Comparison of ENCODE assay signal across 19 cellular contexts in genomic region chr3:171427771-171428320, GRCh38. TPM values are rescaled to one million over a fixed set of nuclear protein-coding genes. Genes with fewer than 3 reads are reported as not detected.
DNase-seq lines count a peak whose midpoint lies in the region; ATAC-seq and TF ChIP-seq lines count a peak whose summit lies in the region.
"Had no signal": no experiment of that assay in that cellular context is flagged by ENCODE, and none has a peak within 500 bp of the region (broad histone marks: within the 10 kb centered on the region; RNA-seq: fewer than 3 reads in every experiment).

No MANE protein-coding gene starts in this region.

- H3K23ac ChIP-seq in mesendoderm (ENCODE audit: low read length) = no peak overlapping the region

- H2AFZ ChIP-seq in Loucy (ENCODE audit: low read length) (no peak overlapping the region), hepatocyte (no peak overlapping the region)

- H3K27me3 ChIP-seq in Loucy (ENCODE audit: insufficient read depth, low read length, poor library complexity, severe bottlenecking) (no peaks in the 10 kb centered on the region), hepatocyte (no peaks in the 10 kb centered on the region), mesendoderm (ENCODE audit: insufficient read depth, low read length, poor library complexity) (no peaks in the 10 kb centered on the region)
- H3K27me3 ChIP-seq: BE2C had no signal

- peak overlapping the region; percentile 12 for H3K27ac ChIP-seq in hepatocyte
- H3K27ac ChIP-seq in mesendoderm (ENCODE audit: low read depth, low read length) = no peak overlapping the region

- ATAC-seq in GM21825 (IDR thresholded peaks at IDR 0.05; ENCODE audit: unreplicated experiment) = no peak
- ATAC-seq in GM19452 (IDR thresholded peaks at IDR 0.05; ENCODE audit: unreplicated experiment) = no peak
- ATAC-seq: PC-3 had no signal

- WGBS in hepatocyte (ENCODE audit: low lambda C conversion rate, missing lambda C conversion rate) = 78% methylated on average over 4 of the region's 4 CpGs
- WGBS in mesendoderm (ENCODE audit: extremely low coverage, insufficient coverage, low lambda C conversion rate) = no CpG with 5 or more reads among the region's 4 CpGs

- H4K5ac ChIP-seq in mesendoderm (ENCODE audit: low read length) = no peak overlapping the region

- peak overlapping the region; percentile 61 for H2BK15ac ChIP-seq in mesendoderm (replicated peaks; ENCODE audit: low read depth)

- peak overlapping the region; percentile 37 for H3K4ac ChIP-seq in mesendoderm (ENCODE audit: low read depth, low read length)

- peaks cover 7% of the 10 kb centered on the region for H3K4me1 Mint-ChIP-seq in activated T-helper 2 cell treated with anti-CD3 and anti-CD28 coated beads, Interferon-gamma antibody, Interleukin-2, Interleukin-4, amounts not matched to agents 10 μg/mL and 5 μg/mL and 100 μg/mL, durations not matched to agents 14 hours and 24 hours and 36 hours (ENCODE audit: low read depth)

- H3K56ac ChIP-seq in mesendoderm (ENCODE audit: low read length) = peak overlapping the region; percentile 25

- H3K27ac Mint-ChIP-seq in activated T-helper 2 cell treated with anti-CD3 and anti-CD28 coated beads, Interferon-gamma antibody, Interleukin-2, Interleukin-4, amounts not matched to agents 10 μg/mL and 5 μg/mL and 100 μg/mL, durations not matched to agents 14 hours and 24 hours and 36 hours = no peak overlapping the region
- H3K27ac Mint-ChIP-seq: CD4-positive, CD25-positive, alpha-beta regulatory T cell had no signal

- H4K20me1 ChIP-seq in Loucy (ENCODE audit: insufficient read depth, low read length, poor library complexity, severe bottlenecking) = no peaks in the 10 kb centered on the region
- H4K20me1 ChIP-seq in hepatocyte (ENCODE audit: insufficient read depth, poor library complexity, severe bottlenecking) = peaks cover 4% of the 10 kb centered on the region

- H3K4me1 ChIP-seq in Loucy (ENCODE audit: insufficient read depth, low read length, poor library complexity, severe bottlenecking) (peaks cover 43% of the 10 kb centered on the region), hepatocyte (ENCODE audit: insufficient read depth) (no peaks in the 10 kb centered on the region), mesendoderm (ENCODE audit: control insufficient read depth, low read depth, low read length) (peaks cover 23% of the 10 kb centered on the region)

- peaks cover 15% of the 10 kb centered on the region; the same call in 1 of the 2 replicates for H3F3A ChIP-seq in Loucy (ENCODE audit: low read depth)

- no peak overlapping the region for H3K4me3 Mint-ChIP-seq in activated T-helper 2 cell treated with anti-CD3 and anti-CD28 coated beads, Interferon-gamma antibody, Interleukin-2, Interleukin-4, amounts not matched to agents 10 μg/mL and 5 μg/mL and 100 μg/mL, durations not matched to agents 14 hours and 24 hours and 36 hours (ENCODE audit: low read depth)
- H3K4me3 Mint-ChIP-seq: CD4-positive, CD25-positive, alpha-beta regulatory T cell had no signal

- peak overlapping the region; percentile 65 for H2BK120ac ChIP-seq in mesendoderm (ENCODE audit: low read depth, low read length)

- peaks cover 23% of the 10 kb centered on the region for H3K36me3 Mint-ChIP-seq in activated T-helper 2 cell treated with anti-CD3 and anti-CD28 coated beads, Interferon-gamma antibody, Interleukin-2, Interleukin-4, amounts not matched to agents 10 μg/mL and 5 μg/mL and 100 μg/mL, durations not matched to agents 14 hours and 24 hours and 36 hours (ENCODE audit: low read depth)

- no peak overlapping the region for H2AK5ac ChIP-seq in mesendoderm (ENCODE audit: low read length)

- H3K9me3 ChIP-seq in Loucy (ENCODE audit: insufficient read depth, low read depth, low read length) (no peaks in the 10 kb centered on the region; the same call in 1 of the 2 replicates), hepatocyte (ENCODE audit: low read depth) (no peaks in the 10 kb centered on the region)
- H3K9me3 ChIP-seq: BE2C, HAP-1 had no signal

- intact Hi-C loops in activated T-helper 2 cell treated with anti-CD3 and anti-CD28 coated beads, Interferon-gamma antibody, Interleukin-2, Interleukin-4, amounts not matched to agents 10 μg/mL and 5 μg/mL and 100 μg/mL, durations not matched to agents 14 hours and 24 hours and 36 hours (cut with micrococcal nuclease) = no loop called here

- no peaks in the 10 kb centered on the region for H3K79me1 ChIP-seq in mesendoderm (ENCODE audit: low read length)

- H3K27me3 Mint-ChIP-seq in activated T-helper 2 cell treated with anti-CD3 and anti-CD28 coated beads, Interferon-gamma antibody, Interleukin-2, Interleukin-4, amounts not matched to agents 10 μg/mL and 5 μg/mL and 100 μg/mL, durations not matched to agents 14 hours and 24 hours and 36 hours (ENCODE audit: low read depth) = no peaks in the 10 kb centered on the region
- H3K27me3 Mint-ChIP-seq: CD4-positive, CD25-positive, alpha-beta regulatory T cell had no signal

- H3K9me3 Mint-ChIP-seq in activated T-helper 2 cell treated with anti-CD3 and anti-CD28 coated beads, Interferon-gamma antibody, Interleukin-2, Interleukin-4, amounts not matched to agents 10 μg/mL and 5 μg/mL and 100 μg/mL, durations not matched to agents 14 hours and 24 hours and 36 hours = peaks cover 3% of the 10 kb centered on the region

- peaks cover 77% of the 10 kb centered on the region for H3K79me2 ChIP-seq in Loucy (ENCODE audit: insufficient read depth, low read length)
- H3K79me2 ChIP-seq in hepatocyte = peaks cover 52% of the 10 kb centered on the region
- peaks cover 2% of the 10 kb centered on the region for H3K79me2 ChIP-seq in mesendoderm (ENCODE audit: control insufficient read depth, insufficient read depth, low read length)

- H3K9me2 ChIP-seq in Loucy (replicated peaks; ENCODE audit: low read depth, low read length) = no peaks in the 10 kb centered on the region
- no peaks in the 10 kb centered on the region for H3K9me2 ChIP-seq in hepatocyte (replicated peaks; ENCODE audit: insufficient read depth)

- peak overlapping the region; percentile 93 for H3K18ac ChIP-seq in mesendoderm (ENCODE audit: low read length)

- H3K36me3 ChIP-seq in Loucy (ENCODE audit: insufficient read depth, low read length) = no peaks in the 10 kb centered on the region
- no peaks in the 10 kb centered on the region for H3K36me3 ChIP-seq in hepatocyte (replicated peaks; ENCODE audit: insufficient read depth, low read depth)
- H3K36me3 ChIP-seq in mesendoderm (ENCODE audit: control insufficient read depth, insufficient read depth, low read length) = no peaks in the 10 kb centered on the region
- H3K36me3 ChIP-seq: BE2C, HAP-1 had no signal

- DNase-seq in ELF-1 (ENCODE audit: low read depth, low spot score) (peak; percentile 51), hepatocyte (ENCODE audit: low spot score) (no peak), mesendoderm (peak; percentile 57)
- DNase-seq in activated T-helper 2 cell treated with anti-CD3 and anti-CD28 coated beads, Interferon-gamma antibody, Interleukin-2, Interleukin-4, amounts not matched to agents 10 μg/mL and 5 μg/mL and 100 μg/mL, durations not matched to agents 14 hours and 24 hours and 36 hours (ENCODE audit: low spot score) = no peak
- DNase-seq: BE2C; Calu3; CD4-positive, CD25-positive, alpha-beta regulatory T cell; KG1; NCI-H1436; NCI-H2029; NCI-H526; PC-3; RPMI8226; SIG-M5 had no signal

- H3K9ac ChIP-seq in Loucy (ENCODE audit: low read depth, low read length, poor library complexity, severe bottlenecking) (peak overlapping the region; percentile 68), mesendoderm (ENCODE audit: low read length) (no peak overlapping the region)

- TF ChIP-seq CTCF in Loucy (conservative IDR thresholded peaks at IDR 0.05; ENCODE audit: low read length) (no peak), hepatocyte (IDR thresholded peaks at IDR 0.05; ENCODE audit: poor library complexity) (no peak)

- H4K8ac ChIP-seq in mesendoderm (ENCODE audit: low read depth, low read length) = no peak overlapping the region

- H3K4me2 ChIP-seq in Loucy (ENCODE audit: low read depth, low read length, poor library complexity, severe bottlenecking) = peak overlapping the region; percentile 88
- peak overlapping the region; percentile 41 for H3K4me2 ChIP-seq in hepatocyte
- no peak overlapping the region for H3K4me2 ChIP-seq in mesendoderm (ENCODE audit: low read length)

- H3K4me3 ChIP-seq in Loucy (ENCODE audit: low read length, poor library complexity, severe bottlenecking) (peak overlapping the region; percentile 72), hepatocyte (no peak overlapping the region), mesendoderm (ENCODE audit: low read length) (no peak overlapping the region)
- H3K4me3 ChIP-seq: GM12878, HAP-1 had no signal

- H2BK5ac ChIP-seq in mesendoderm (ENCODE audit: low read length) = peak overlapping the region; percentile 28

RNA-seq across cellular contexts. Expression of gene TNIK, which starts 32.4 kb away (rescaled TPM):
- 13.8 and 15.0 TPM in 2 replicates for total RNA-seq in hepatocyte
- 7.4 and 12.1 TPM in 2 replicates for polyA plus RNA-seq in hepatocyte
- polyA plus RNA-seq in mesendoderm (2013, experiment 1 of 2) = 32.3 TPM
- 33.3 TPM for polyA plus RNA-seq in mesendoderm (2013, experiment 2 of 2)
- total RNA-seq in activated T-helper 2 cell treated with anti-CD3 and anti-CD28 coated beads, Interferon-gamma antibody, Interleukin-2, Interleukin-4, amounts not matched to agents 10 μg/mL and 5 μg/mL and 100 μg/mL, durations not matched to agents 14 hours and 24 hours and 36 hours = 39.9 and 44.0 TPM in 2 replicates

Comparison
In these comparisons a context has a peak if more than half of its experiments do, and no peak if none do; other contexts are left out.
1. DNase-seq: peak in ELF-1 (single experiment) and mesendoderm (single experiment); none in hepatocyte (single experiment) and activated T-helper 2 cell treated with anti-CD3 and anti-CD28 coated beads, Interferon-gamma antibody, Interleukin-2, Interleukin-4, amounts not matched to agents 10 μg/mL and 5 μg/mL and 100 μg/mL, durations not matched to agents 14 hours and 24 hours and 36 hours (single experiment).